1 cellular context compared by ENCODE assay signal in genomic region chr18:9913526-9914333, GRCh38.
A peak's percentile ranks its signal among the peaks of the same experiment; 100 is the strongest.
TF ChIP-seq lines count a peak whose summit lies in the region.

A gene with protein sequence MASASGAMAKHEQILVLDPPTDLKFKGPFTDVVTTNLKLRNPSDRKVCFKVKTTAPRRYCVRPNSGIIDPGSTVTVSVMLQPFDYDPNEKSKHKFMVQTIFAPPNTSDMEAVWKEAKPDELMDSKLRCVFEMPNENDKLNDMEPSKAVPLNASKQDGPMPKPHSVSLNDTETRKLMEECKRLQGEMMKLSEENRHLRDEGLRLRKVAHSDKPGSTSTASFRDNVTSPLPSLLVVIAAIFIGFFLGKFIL (plus strand): TSS chr18:9914016. CDS start chr18:9914257, 241 bp downstream.

TF ChIP-seq in HepG2, 621 proteins besides CTCF, POLR2A, EP300 and RAD21 (continued from another document):
- TF ChIP-seq, protein P1, sequence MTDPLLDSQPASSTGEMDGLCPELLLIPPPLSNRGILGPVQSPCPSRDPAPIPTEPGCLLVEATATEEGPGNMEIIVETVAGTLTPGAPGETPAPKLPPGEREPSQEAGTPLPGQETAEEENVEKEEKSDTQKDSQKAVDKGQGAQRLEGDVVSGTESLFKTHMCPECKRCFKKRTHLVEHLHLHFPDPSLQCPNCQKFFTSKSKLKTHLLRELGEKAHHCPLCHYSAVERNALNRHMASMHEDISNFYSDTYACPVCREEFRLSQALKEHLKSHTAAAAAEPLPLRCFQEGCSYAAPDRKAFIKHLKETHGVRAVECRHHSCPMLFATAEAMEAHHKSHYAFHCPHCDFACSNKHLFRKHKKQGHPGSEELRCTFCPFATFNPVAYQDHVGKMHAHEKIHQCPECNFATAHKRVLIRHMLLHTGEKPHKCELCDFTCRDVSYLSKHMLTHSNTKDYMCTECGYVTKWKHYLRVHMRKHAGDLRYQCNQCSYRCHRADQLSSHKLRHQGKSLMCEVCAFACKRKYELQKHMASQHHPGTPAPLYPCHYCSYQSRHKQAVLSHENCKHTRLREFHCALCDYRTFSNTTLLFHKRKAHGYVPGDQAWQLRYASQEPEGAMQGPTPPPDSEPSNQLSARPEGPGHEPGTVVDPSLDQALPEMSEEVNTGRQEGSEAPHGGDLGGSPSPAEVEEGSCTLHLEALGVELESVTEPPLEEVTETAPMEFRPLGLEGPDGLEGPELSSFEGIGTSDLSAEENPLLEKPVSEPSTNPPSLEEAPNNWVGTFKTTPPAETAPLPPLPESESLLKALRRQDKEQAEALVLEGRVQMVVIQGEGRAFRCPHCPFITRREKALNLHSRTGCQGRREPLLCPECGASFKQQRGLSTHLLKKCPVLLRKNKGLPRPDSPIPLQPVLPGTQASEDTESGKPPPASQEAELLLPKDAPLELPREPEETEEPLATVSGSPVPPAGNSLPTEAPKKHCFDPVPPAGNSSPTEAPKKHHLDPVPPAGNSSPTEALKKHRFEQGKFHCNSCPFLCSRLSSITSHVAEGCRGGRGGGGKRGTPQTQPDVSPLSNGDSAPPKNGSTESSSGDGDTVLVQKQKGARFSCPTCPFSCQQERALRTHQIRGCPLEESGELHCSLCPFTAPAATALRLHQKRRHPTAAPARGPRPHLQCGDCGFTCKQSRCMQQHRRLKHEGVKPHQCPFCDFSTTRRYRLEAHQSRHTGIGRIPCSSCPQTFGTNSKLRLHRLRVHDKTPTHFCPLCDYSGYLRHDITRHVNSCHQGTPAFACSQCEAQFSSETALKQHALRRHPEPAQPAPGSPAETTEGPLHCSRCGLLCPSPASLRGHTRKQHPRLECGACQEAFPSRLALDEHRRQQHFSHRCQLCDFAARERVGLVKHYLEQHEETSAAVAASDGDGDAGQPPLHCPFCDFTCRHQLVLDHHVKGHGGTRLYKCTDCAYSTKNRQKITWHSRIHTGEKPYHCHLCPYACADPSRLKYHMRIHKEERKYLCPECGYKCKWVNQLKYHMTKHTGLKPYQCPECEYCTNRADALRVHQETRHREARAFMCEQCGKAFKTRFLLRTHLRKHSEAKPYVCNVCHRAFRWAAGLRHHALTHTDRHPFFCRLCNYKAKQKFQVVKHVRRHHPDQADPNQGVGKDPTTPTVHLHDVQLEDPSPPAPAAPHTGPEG (CRISPR knock-in tag; IDR thresholded peaks at IDR 0.05) = peak; percentile 51; the same call in 1 of the 2 replicates
- peak; percentile 61; the same call in 1 of the 2 replicates for TF ChIP-seq SP2 (CRISPR knock-in tag; IDR thresholded peaks at IDR 0.05)
- TF ChIP-seq, protein P2, sequence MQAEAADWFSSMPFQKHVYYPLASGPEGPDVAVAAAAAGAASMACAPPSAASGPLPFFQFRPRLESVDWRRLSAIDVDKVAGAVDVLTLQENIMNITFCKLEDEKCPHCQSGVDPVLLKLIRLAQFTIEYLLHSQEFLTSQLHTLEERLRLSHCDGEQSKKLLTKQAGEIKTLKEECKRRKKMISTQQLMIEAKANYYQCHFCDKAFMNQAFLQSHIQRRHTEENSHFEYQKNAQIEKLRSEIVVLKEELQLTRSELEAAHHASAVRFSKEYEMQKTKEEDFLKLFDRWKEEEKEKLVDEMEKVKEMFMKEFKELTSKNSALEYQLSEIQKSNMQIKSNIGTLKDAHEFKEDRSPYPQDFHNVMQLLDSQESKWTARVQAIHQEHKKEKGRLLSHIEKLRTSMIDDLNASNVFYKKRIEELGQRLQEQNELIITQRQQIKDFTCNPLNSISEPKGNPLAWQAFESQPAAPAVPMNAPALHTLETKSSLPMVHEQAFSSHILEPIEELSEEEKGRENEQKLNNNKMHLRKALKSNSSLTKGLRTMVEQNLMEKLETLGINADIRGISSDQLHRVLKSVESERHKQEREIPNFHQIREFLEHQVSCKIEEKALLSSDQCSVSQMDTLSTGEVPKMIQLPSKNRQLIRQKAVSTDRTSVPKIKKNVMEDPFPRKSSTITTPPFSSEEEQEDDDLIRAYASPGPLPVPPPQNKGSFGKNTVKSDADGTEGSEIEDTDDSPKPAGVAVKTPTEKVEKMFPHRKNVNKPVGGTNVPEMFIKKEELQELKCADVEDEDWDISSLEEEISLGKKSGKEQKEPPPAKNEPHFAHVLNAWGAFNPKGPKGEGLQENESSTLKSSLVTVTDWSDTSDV (CRISPR knock-in tag; IDR thresholded peaks at IDR 0.05) = no peak
- no peak for TF ChIP-seq SP140L (CRISPR knock-in tag; IDR thresholded peaks at IDR 0.05; ENCODE audit: borderline replicate concordance)
- TF ChIP-seq NBN (conservative IDR thresholded peaks at IDR 0.05) = no peak
- no peak for TF ChIP-seq ZNF83 (CRISPR knock-in tag; IDR thresholded peaks at IDR 0.05; ENCODE audit: borderline replicate concordance)
- no peak for TF ChIP-seq PAF1 (CRISPR knock-in tag; IDR thresholded peaks at IDR 0.05)
- peak; percentile 79; the same call in 1 of the 2 replicates for TF ChIP-seq TBP (CRISPR knock-in tag; IDR thresholded peaks at IDR 0.05)
- TF ChIP-seq TBX2 (CRISPR knock-in tag; IDR thresholded peaks at IDR 0.05; ENCODE audit: borderline replicate concordance) = no peak
- TF ChIP-seq ZNF605 (CRISPR knock-in tag; IDR thresholded peaks at IDR 0.05) = peak; percentile 72
- no peak for TF ChIP-seq ZNF672 (CRISPR knock-in tag; IDR thresholded peaks at IDR 0.05)
- no peak for TF ChIP-seq HNF4G (IDR thresholded peaks at IDR 0.05; ENCODE audit: borderline replicate concordance, low read depth, low read length)
- no peak; the same call in 1 of the 2 replicates for TF ChIP-seq HNF4G (CRISPR knock-in tag; IDR thresholded peaks at IDR 0.05; ENCODE audit: borderline replicate concordance, low read depth)
- TF ChIP-seq NFYB (CRISPR knock-in tag; IDR thresholded peaks at IDR 0.05) = peak; percentile 50; the same call in 1 of the 2 replicates
- TF ChIP-seq IRX3 (CRISPR knock-in tag; IDR thresholded peaks at IDR 0.05; ENCODE audit: borderline replicate concordance, low read depth) = no peak
- 0 out of 2 replicates have a peak, but pooled peaks have one; percentile 47 for TF ChIP-seq DR1 (CRISPR knock-in tag; IDR thresholded peaks at IDR 0.05)
- no peak for TF ChIP-seq CSRNP2 (CRISPR knock-in tag; conservative IDR thresholded peaks at IDR 0.05; ENCODE audit: low read depth)
- TF ChIP-seq SP1 (IDR thresholded peaks at IDR 0.05) = no peak
- TF ChIP-seq SP1 (CRISPR knock-in tag; IDR thresholded peaks at IDR 0.05) = peak; percentile 95
- no peak for TF ChIP-seq SMAD9 (CRISPR knock-in tag; IDR thresholded peaks at IDR 0.05)
- peak; percentile 39; the same call in 1 of the 2 replicates for TF ChIP-seq ZNF777 (CRISPR knock-in tag; IDR thresholded peaks at IDR 0.05)
- peak; percentile 86; the same call in 1 of the 2 replicates for TF ChIP-seq ZNF607 (CRISPR knock-in tag; IDR thresholded peaks at IDR 0.05; ENCODE audit: borderline replicate concordance)
- peak; percentile 48 for TF ChIP-seq MED1 (CRISPR knock-in tag; IDR thresholded peaks at IDR 0.05)
- no peak; the same call in 1 of the 2 replicates for TF ChIP-seq NCOA2 (CRISPR knock-in tag; IDR thresholded peaks at IDR 0.05)
- TF ChIP-seq ZNF589 (CRISPR knock-in tag; conservative IDR thresholded peaks at IDR 0.05) = no peak
- no peak for TF ChIP-seq ZFP1 (CRISPR knock-in tag; IDR thresholded peaks at IDR 0.05)
- TF ChIP-seq CC2D1A (CRISPR knock-in tag; IDR thresholded peaks at IDR 0.05) = no peak
- TF ChIP-seq ARHGAP35 (CRISPR knock-in tag; IDR thresholded peaks at IDR 0.05; ENCODE audit: borderline replicate concordance) = no peak
- TF ChIP-seq DRAP1 (CRISPR knock-in tag; IDR thresholded peaks at IDR 0.05) = 0 out of 2 replicates have a peak, but pooled peaks have one; percentile 28
- TF ChIP-seq ZNF709 (CRISPR knock-in tag; IDR thresholded peaks at IDR 0.05) = 0 out of 2 replicates have a peak, but pooled peaks have one; percentile 18
- TF ChIP-seq BORCS8-MEF2B (CRISPR knock-in tag; IDR thresholded peaks at IDR 0.05) = no peak
- no peak for TF ChIP-seq RFX3 (CRISPR knock-in tag; IDR thresholded peaks at IDR 0.05)
- TF ChIP-seq, protein P3, sequence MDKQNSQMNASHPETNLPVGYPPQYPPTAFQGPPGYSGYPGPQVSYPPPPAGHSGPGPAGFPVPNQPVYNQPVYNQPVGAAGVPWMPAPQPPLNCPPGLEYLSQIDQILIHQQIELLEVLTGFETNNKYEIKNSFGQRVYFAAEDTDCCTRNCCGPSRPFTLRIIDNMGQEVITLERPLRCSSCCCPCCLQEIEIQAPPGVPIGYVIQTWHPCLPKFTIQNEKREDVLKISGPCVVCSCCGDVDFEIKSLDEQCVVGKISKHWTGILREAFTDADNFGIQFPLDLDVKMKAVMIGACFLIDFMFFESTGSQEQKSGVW (CRISPR knock-in tag; IDR thresholded peaks at IDR 0.05; ENCODE audit: borderline replicate concordance) = no peak
- peak; percentile 74 for TF ChIP-seq HOXA3 (CRISPR knock-in tag; IDR thresholded peaks at IDR 0.05)
- TF ChIP-seq ZNF891 (CRISPR knock-in tag; IDR thresholded peaks at IDR 0.05) = no peak
- no peak; the same call in 1 of the 2 replicates for TF ChIP-seq HOXA5 (CRISPR knock-in tag; IDR thresholded peaks at IDR 0.05)
- no peak; the same call in 1 of the 2 replicates for TF ChIP-seq ZNF619 (CRISPR knock-in tag; IDR thresholded peaks at IDR 0.05)
- TF ChIP-seq ZNF143 (CRISPR knock-in tag; IDR thresholded peaks at IDR 0.05) = peak; percentile 96
- no peak for TF ChIP-seq GZF1 (CRISPR knock-in tag; IDR thresholded peaks at IDR 0.05)
- no peak for TF ChIP-seq MLX (CRISPR knock-in tag; IDR thresholded peaks at IDR 0.05)
- no peak for TF ChIP-seq TARDBP (CRISPR knock-in tag; IDR thresholded peaks at IDR 0.05)
- peak; percentile 17; the same call in 1 of the 2 replicates for TF ChIP-seq JUND (CRISPR knock-in tag; IDR thresholded peaks at IDR 0.05)
- TF ChIP-seq SOX5 (CRISPR knock-in tag; IDR thresholded peaks at IDR 0.05; ENCODE audit: borderline replicate concordance) = no peak; the same call in 1 of the 2 replicates
- TF ChIP-seq ZNF75D (CRISPR knock-in tag; IDR thresholded peaks at IDR 0.05; ENCODE audit: borderline replicate concordance) = no peak
- no peak for TF ChIP-seq ZBTB1 (CRISPR knock-in tag; IDR thresholded peaks at IDR 0.05; ENCODE audit: borderline replicate concordance)
- TF ChIP-seq MIER2 (CRISPR knock-in tag; IDR thresholded peaks at IDR 0.05) = no peak
- peak; percentile 55 for TF ChIP-seq TEAD3 (CRISPR knock-in tag; optimal IDR thresholded peaks at IDR 0.05; ENCODE audit: borderline replicate concordance)
- no peak for TF ChIP-seq NCOA5 (CRISPR knock-in tag; IDR thresholded peaks at IDR 0.05)
- no peak; the same call in 1 of the 2 replicates for TF ChIP-seq ZNF451 (CRISPR knock-in tag; IDR thresholded peaks at IDR 0.05)
- TF ChIP-seq ZNF547 (CRISPR knock-in tag; IDR thresholded peaks at IDR 0.05) = no peak
- peak; percentile 74 for TF ChIP-seq KDM5B (CRISPR knock-in tag; IDR thresholded peaks at IDR 0.05; ENCODE audit: borderline replicate concordance)
